In the genomic region with DNA sequence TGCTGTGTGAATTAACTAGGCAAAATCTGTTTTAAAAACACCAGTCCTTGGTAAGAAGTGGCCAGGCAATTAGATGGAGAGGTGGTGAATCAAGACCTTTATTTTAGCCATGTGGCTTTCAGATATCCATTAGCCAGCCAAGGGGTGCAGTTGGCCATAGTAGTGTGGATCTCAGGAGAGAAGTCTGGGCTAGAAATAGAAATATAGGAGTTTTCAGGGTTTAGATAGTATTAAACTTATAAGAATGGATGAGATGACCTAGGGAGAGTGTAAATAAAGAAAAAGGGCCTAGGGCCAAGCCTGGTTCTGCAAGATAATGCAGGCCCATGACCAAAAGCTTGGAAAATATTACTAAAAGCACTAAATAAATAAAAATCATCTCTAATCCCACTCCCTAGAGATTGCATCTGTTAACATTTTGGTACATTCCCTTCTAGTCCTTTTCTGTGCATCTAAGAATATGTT, we compare ENCODE assay signal across 1 cellular context.
TF ChIP-seq lines count a peak whose summit lies in the region.

No MANE protein-coding gene starts in this region.

TF ChIP-seq in K562, 482 proteins besides CTCF, POLR2A, EP300 and RAD21 (continued from another document):
- TF ChIP-seq, protein P1, sequence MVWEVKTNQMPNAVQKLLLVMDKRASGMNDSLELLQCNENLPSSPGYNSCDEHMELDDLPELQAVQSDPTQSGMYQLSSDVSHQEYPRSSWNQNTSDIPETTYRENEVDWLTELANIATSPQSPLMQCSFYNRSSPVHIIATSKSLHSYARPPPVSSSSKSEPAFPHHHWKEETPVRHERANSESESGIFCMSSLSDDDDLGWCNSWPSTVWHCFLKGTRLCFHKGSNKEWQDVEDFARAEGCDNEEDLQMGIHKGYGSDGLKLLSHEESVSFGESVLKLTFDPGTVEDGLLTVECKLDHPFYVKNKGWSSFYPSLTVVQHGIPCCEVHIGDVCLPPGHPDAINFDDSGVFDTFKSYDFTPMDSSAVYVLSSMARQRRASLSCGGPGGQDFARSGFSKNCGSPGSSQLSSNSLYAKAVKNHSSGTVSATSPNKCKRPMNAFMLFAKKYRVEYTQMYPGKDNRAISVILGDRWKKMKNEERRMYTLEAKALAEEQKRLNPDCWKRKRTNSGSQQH (CRISPR knock-in tag; IDR thresholded peaks at IDR 0.05), result peak; percentile 37; the same call in 1 of the 2 replicates
- TF ChIP-seq, protein P2, sequence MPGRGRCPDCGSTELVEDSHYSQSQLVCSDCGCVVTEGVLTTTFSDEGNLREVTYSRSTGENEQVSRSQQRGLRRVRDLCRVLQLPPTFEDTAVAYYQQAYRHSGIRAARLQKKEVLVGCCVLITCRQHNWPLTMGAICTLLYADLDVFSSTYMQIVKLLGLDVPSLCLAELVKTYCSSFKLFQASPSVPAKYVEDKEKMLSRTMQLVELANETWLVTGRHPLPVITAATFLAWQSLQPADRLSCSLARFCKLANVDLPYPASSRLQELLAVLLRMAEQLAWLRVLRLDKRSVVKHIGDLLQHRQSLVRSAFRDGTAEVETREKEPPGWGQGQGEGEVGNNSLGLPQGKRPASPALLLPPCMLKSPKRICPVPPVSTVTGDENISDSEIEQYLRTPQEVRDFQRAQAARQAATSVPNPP (IDR thresholded peaks at IDR 0.05; ENCODE audit: borderline replicate concordance, insufficient read depth, insufficient read length), result no peak
- TF ChIP-seq TCF3 (CRISPR knock-in tag; IDR thresholded peaks at IDR 0.05), result no peak
- TF ChIP-seq MEF2D (tag; conservative IDR thresholded peaks at IDR 0.05; ENCODE audit: low read depth), result no peak
- peak; percentile 63 for TF ChIP-seq SUPT5H (IDR thresholded peaks at IDR 0.05)
- TF ChIP-seq ELF4 (CRISPR knock-in tag; IDR thresholded peaks at IDR 0.05), result no peak
- peak; percentile 91 for TF ChIP-seq TBP (optimal IDR thresholded peaks at IDR 0.05; ENCODE audit: low read depth, low read length)
- TF ChIP-seq POLR2AphosphoS5 (IDR thresholded peaks at IDR 0.05; ENCODE audit: control insufficient read depth, insufficient read depth, low read depth, low read length), result peak; percentile 95
- TF ChIP-seq MTA2 (IDR thresholded peaks at IDR 0.05; ENCODE audit: low read depth), result no peak
- peak; percentile 30 for TF ChIP-seq CCNT2 (IDR thresholded peaks at IDR 0.05; ENCODE audit: borderline replicate concordance, extremely low read depth, insufficient read length, low read depth, low read length)
- TF ChIP-seq, protein P3, sequence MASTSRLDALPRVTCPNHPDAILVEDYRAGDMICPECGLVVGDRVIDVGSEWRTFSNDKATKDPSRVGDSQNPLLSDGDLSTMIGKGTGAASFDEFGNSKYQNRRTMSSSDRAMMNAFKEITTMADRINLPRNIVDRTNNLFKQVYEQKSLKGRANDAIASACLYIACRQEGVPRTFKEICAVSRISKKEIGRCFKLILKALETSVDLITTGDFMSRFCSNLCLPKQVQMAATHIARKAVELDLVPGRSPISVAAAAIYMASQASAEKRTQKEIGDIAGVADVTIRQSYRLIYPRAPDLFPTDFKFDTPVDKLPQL (IDR thresholded peaks at IDR 0.05; ENCODE audit: extremely low read depth, insufficient read length), result peak; percentile 88
- peak; percentile 74; the same call in 1 of the 2 replicates for TF ChIP-seq CHCHD3 (CRISPR knock-in tag; IDR thresholded peaks at IDR 0.05)
- TF ChIP-seq ZKSCAN1 (IDR thresholded peaks at IDR 0.05; ENCODE audit: low read depth, low read length), result no peak
- peak; percentile 78; the same call in 1 of the 2 replicates for TF ChIP-seq ZC3H8 (IDR thresholded peaks at IDR 0.05)
- TF ChIP-seq, protein P4, sequence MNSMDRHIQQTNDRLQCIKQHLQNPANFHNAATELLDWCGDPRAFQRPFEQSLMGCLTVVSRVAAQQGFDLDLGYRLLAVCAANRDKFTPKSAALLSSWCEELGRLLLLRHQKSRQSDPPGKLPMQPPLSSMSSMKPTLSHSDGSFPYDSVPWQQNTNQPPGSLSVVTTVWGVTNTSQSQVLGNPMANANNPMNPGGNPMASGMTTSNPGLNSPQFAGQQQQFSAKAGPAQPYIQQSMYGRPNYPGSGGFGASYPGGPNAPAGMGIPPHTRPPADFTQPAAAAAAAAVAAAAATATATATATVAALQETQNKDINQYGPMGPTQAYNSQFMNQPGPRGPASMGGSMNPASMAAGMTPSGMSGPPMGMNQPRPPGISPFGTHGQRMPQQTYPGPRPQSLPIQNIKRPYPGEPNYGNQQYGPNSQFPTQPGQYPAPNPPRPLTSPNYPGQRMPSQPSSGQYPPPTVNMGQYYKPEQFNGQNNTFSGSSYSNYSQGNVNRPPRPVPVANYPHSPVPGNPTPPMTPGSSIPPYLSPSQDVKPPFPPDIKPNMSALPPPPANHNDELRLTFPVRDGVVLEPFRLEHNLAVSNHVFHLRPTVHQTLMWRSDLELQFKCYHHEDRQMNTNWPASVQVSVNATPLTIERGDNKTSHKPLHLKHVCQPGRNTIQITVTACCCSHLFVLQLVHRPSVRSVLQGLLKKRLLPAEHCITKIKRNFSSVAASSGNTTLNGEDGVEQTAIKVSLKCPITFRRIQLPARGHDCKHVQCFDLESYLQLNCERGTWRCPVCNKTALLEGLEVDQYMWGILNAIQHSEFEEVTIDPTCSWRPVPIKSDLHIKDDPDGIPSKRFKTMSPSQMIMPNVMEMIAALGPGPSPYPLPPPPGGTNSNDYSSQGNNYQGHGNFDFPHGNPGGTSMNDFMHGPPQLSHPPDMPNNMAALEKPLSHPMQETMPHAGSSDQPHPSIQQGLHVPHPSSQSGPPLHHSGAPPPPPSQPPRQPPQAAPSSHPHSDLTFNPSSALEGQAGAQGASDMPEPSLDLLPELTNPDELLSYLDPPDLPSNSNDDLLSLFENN (IDR thresholded peaks at IDR 0.05; ENCODE audit: low read depth in 2 of 2, low read length in 2 of 2), result peak in 1 of 2 experiments; percentile 61; a peak in 2 of 4 replicates
- peak; percentile 69; the same call in 1 of the 2 replicates for TF ChIP-seq ZNF551 (CRISPR knock-in tag; IDR thresholded peaks at IDR 0.05)
- TF ChIP-seq RBFOX2 (IDR thresholded peaks at IDR 0.05; ENCODE audit: low read depth, low read length), result peak; percentile 53
- 0 out of 2 replicates have a peak, but pooled peaks have one; percentile 29 for TF ChIP-seq SMARCE1 (IDR thresholded peaks at IDR 0.05)
- TF ChIP-seq RB1 (IDR thresholded peaks at IDR 0.05; ENCODE audit: low read depth), result no peak
- TF ChIP-seq, protein P5, sequence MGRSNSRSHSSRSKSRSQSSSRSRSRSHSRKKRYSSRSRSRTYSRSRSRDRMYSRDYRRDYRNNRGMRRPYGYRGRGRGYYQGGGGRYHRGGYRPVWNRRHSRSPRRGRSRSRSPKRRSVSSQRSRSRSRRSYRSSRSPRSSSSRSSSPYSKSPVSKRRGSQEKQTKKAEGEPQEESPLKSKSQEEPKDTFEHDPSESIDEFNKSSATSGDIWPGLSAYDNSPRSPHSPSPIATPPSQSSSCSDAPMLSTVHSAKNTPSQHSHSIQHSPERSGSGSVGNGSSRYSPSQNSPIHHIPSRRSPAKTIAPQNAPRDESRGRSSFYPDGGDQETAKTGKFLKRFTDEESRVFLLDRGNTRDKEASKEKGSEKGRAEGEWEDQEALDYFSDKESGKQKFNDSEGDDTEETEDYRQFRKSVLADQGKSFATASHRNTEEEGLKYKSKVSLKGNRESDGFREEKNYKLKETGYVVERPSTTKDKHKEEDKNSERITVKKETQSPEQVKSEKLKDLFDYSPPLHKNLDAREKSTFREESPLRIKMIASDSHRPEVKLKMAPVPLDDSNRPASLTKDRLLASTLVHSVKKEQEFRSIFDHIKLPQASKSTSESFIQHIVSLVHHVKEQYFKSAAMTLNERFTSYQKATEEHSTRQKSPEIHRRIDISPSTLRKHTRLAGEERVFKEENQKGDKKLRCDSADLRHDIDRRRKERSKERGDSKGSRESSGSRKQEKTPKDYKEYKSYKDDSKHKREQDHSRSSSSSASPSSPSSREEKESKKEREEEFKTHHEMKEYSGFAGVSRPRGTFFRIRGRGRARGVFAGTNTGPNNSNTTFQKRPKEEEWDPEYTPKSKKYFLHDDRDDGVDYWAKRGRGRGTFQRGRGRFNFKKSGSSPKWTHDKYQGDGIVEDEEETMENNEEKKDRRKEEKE (IDR thresholded peaks at IDR 0.05; ENCODE audit: borderline replicate concordance in 1 of 2, control insufficient read depth in 1 of 2, low read depth in 2 of 2, low read length in 1 of 2), result peak in 1 of 2 experiments; percentile 92; a peak in 2 of 4 replicates
